7 cellular contexts compared by ENCODE assay signal in genomic region chr19:48836089-48837017, GRCh38. TPM values are rescaled to one million over a fixed set of nuclear protein-coding genes. Genes with fewer than 3 reads are reported as not detected.
A peak's percentile ranks its signal among the peaks of the same experiment; 100 is the strongest.
DNase-seq lines count a peak whose midpoint lies in the region; ATAC-seq, FAIRE-seq and TF ChIP-seq lines count a peak whose summit lies in the region.

TSS of gene HSD17B14 (minus strand) at chr19:48836491. CDS start at chr19:48836411, 80 bp downstream.

- no peaks in the 10 kb centered on the region for H3K79me2 ChIP-seq in astrocyte (ENCODE audit: insufficient read depth, low read length)
- no peaks in the 10 kb centered on the region for H3K79me2 ChIP-seq in smooth muscle cell (ENCODE audit: low read depth)

- H3K27me3 Mint-ChIP-seq in astrocyte (ENCODE audit: low read depth, unreplicated experiment): no peaks in the 10 kb centered on the region

- peak within 1 kb of the TSS; percentile 85 for H3K4me2 ChIP-seq in astrocyte (ENCODE audit: low read length)
- peak within 1 kb of the TSS; percentile 87 for H3K4me2 ChIP-seq in smooth muscle cell

- H3K27ac ChIP-seq in astrocyte (ENCODE audit: low read depth, low read length) (peak within 1 kb of the TSS; percentile 38), iPS-18a (ENCODE audit: low read length) (peak within 1 kb of the TSS; percentile 15), smooth muscle cell (ENCODE audit: low read depth) (peak within 1 kb of the TSS; percentile 64)

- peaks cover 18% of the 10 kb centered on the region for H3K36me3 Mint-ChIP-seq in astrocyte (ENCODE audit: low read depth, unreplicated experiment)

- WGBS in smooth muscle cell (ENCODE audit: low lambda C conversion rate): 2% methylated on average over 29 of the region's 35 CpGs

- DNase-seq in astrocyte (ENCODE audit: low read depth) (peak; percentile 59), smooth muscle cell (lab: John Stamatoyannopoulos, UW; ENCODE audit: unreplicated experiment) (peak; percentile 58)
- no peak for DNase-seq in stimulated activated naive CD4-positive, alpha-beta T cell (lab: John Stamatoyannopoulos, UW)

- peaks cover 17% of the 10 kb centered on the region for H3K4me1 ChIP-seq in astrocyte (ENCODE audit: insufficient read depth, low read length)
- H3K4me1 ChIP-seq in iPS-18a (ENCODE audit: control insufficient read depth, low read depth, low read length): no peaks in the 10 kb centered on the region
- H3K4me1 ChIP-seq in smooth muscle cell (ENCODE audit: low read depth): no peaks in the 10 kb centered on the region

- H4K20me1 ChIP-seq in astrocyte (ENCODE audit: insufficient read depth, low read length) (no peaks in the 10 kb centered on the region), smooth muscle cell (ENCODE audit: low read depth) (no peaks in the 10 kb centered on the region)

- H3K9ac ChIP-seq in astrocyte (ENCODE audit: low read length) (peak within 1 kb of the TSS; percentile 80), iPS-18a (ENCODE audit: low read length) (peak within 1 kb of the TSS; percentile 26), smooth muscle cell (ENCODE audit: low read depth) (peak within 1 kb of the TSS; percentile 62)

- H3K36me3 ChIP-seq in astrocyte (ENCODE audit: insufficient read depth, low read length): no peaks in the 10 kb centered on the region
- H3K36me3 ChIP-seq in iPS-18a (ENCODE audit: control insufficient read depth, low read depth, low read length): no peaks in the 10 kb centered on the region
- H3K36me3 ChIP-seq in smooth muscle cell (ENCODE audit: low read depth): peaks cover 4% of the 10 kb centered on the region

- H3K4me3 Mint-ChIP-seq in astrocyte (ENCODE audit: unreplicated experiment): peak within 1 kb of the TSS; percentile 89

- peak within 1 kb of the TSS; percentile 92 for H3K27ac Mint-ChIP-seq in astrocyte (ENCODE audit: unreplicated experiment)

- H2AFZ ChIP-seq in astrocyte (ENCODE audit: low read depth, low read length) (peak within 1 kb of the TSS; percentile 89), smooth muscle cell (ENCODE audit: low read depth) (peak within 1 kb of the TSS; percentile 75)

- peaks cover 9% of the 10 kb centered on the region for H3K4me1 Mint-ChIP-seq in astrocyte (ENCODE audit: low read depth, unreplicated experiment)

- no peak for ATAC-seq in GM19351 (IDR thresholded peaks at IDR 0.05; ENCODE audit: unreplicated experiment)

- H3K9me3 ChIP-seq in astrocyte (ENCODE audit: insufficient read depth, low read depth, low read length) (no peaks in the 10 kb centered on the region), iPS-18a (ENCODE audit: control insufficient read depth, low read depth, low read length) (no peaks in the 10 kb centered on the region), smooth muscle cell (replicated peaks; ENCODE audit: low read depth) (no peaks in the 10 kb centered on the region)

- TF ChIP-seq CTCF in LNCAP (IDR thresholded peaks at IDR 0.05) (peak; percentile 0; the same call in 1 of the 2 replicates), astrocyte (IDR thresholded peaks at IDR 0.05; ENCODE audit: insufficient read depth, low read depth, low read length) (no peak), smooth muscle cell (IDR thresholded peaks at IDR 0.05; ENCODE audit: borderline replicate concordance, insufficient read depth, poor library complexity, severe bottlenecking) (no peak)

- H3K27me3 ChIP-seq in astrocyte (ENCODE audit: insufficient read depth, low read length) (no peaks in the 10 kb centered on the region), iPS-18a (ENCODE audit: control insufficient read depth, insufficient read depth, low read length) (no peaks in the 10 kb centered on the region), smooth muscle cell (ENCODE audit: low read depth) (no peaks in the 10 kb centered on the region)

- H3K4me3 ChIP-seq in GM08714 (ENCODE audit: low read length): peak within 1 kb of the TSS; percentile 1; the same call in 1 of the 2 replicates
- peak within 1 kb of the TSS; percentile 57 for H3K4me3 ChIP-seq in astrocyte (ENCODE audit: insufficient read depth, low read depth, low read length)
- H3K4me3 ChIP-seq in iPS-18a (ENCODE audit: low read length): peak within 1 kb of the TSS; percentile 53
- H3K4me3 ChIP-seq in smooth muscle cell: peak within 1 kb of the TSS; percentile 64

- H3F3A ChIP-seq in smooth muscle cell (ENCODE audit: low read depth): peaks cover 5% of the 10 kb centered on the region

- no peak for FAIRE-seq in astrocyte (lab: Jason Lieb, UNC)

- no peaks in the 10 kb centered on the region for H3K9me3 Mint-ChIP-seq in astrocyte (ENCODE audit: unreplicated experiment)

RNA-seq across cellular contexts. Expression of gene HSD17B14, which starts in this region (rescaled TPM):
- total RNA-seq in astrocyte: 8.2 and 9.7 TPM in 2 replicates
- 14.8 and 19.3 TPM in 2 replicates for total RNA-seq in smooth muscle cell
- 16.4 and 16.9 TPM in 2 replicates for polyA plus RNA-seq in smooth muscle cell

Comparison
In these comparisons a context has a peak if more than half of its experiments do, and no peak if none do; other contexts are left out.
1. H3K4me3 ChIP-seq: peak in every context shown above with its lines; median percentile 64 in smooth muscle cell; 57 in astrocyte; 53 in iPS-18a; 1 in GM08714.
2. DNase-seq: peak in astrocyte (single experiment) and smooth muscle cell (single experiment); none in stimulated activated naive CD4-positive, alpha-beta T cell (0 of 6).
3. H3K9ac ChIP-seq: peak in every context shown above with its lines; median percentile 80 in astrocyte; 62 in smooth muscle cell; 26 in iPS-18a.
4. Peak in every context shown above with its lines, with median percentiles within 50 percentile points of each other: H3K27ac ChIP-seq.